ENCODE assay signal across 1 cellular context in the genomic region with DNA sequence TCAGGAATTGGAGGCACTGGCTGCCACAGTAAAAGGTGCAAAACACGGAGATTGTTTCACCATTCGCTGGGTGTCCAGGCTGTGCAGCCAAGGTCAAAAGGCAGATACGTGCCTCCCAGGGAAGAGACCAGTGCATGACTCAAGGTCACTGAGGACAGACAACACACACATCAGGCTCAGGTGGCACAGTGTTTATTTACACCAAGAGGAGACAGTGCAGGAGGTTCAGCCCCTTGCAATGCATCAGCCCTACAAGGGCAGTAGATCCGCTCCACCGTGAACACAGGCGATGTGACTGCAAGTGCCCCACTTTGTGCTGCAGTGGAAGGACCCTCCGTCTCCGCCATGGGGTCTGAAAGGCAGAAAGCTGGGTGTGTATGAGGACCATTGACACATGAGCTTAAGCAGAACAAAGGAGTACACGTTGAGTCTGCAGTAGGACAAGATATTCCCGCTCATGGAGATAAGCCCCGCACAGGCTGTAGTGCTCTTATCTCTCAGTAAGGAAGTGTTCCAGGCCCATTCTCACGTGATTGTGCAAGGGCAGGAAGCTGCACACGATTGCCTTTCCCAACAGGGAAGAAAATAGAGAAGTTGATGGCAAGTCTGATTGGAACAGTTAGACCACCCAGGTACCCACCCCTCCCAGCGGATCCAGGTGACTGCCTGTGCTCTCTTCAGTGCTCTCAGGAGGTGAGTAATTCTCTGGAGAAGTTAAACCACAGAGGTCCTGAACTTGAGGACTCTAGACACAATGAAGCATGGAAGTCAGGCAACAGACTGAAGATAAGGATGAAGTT.
TF ChIP-seq lines count a peak whose summit lies in the region.

No MANE protein-coding gene starts in this region.

TF ChIP-seq in K562, 482 proteins besides CTCF, POLR2A, EP300 and RAD21 (continued from another document and continues in another):
- TF ChIP-seq, protein P1, sequence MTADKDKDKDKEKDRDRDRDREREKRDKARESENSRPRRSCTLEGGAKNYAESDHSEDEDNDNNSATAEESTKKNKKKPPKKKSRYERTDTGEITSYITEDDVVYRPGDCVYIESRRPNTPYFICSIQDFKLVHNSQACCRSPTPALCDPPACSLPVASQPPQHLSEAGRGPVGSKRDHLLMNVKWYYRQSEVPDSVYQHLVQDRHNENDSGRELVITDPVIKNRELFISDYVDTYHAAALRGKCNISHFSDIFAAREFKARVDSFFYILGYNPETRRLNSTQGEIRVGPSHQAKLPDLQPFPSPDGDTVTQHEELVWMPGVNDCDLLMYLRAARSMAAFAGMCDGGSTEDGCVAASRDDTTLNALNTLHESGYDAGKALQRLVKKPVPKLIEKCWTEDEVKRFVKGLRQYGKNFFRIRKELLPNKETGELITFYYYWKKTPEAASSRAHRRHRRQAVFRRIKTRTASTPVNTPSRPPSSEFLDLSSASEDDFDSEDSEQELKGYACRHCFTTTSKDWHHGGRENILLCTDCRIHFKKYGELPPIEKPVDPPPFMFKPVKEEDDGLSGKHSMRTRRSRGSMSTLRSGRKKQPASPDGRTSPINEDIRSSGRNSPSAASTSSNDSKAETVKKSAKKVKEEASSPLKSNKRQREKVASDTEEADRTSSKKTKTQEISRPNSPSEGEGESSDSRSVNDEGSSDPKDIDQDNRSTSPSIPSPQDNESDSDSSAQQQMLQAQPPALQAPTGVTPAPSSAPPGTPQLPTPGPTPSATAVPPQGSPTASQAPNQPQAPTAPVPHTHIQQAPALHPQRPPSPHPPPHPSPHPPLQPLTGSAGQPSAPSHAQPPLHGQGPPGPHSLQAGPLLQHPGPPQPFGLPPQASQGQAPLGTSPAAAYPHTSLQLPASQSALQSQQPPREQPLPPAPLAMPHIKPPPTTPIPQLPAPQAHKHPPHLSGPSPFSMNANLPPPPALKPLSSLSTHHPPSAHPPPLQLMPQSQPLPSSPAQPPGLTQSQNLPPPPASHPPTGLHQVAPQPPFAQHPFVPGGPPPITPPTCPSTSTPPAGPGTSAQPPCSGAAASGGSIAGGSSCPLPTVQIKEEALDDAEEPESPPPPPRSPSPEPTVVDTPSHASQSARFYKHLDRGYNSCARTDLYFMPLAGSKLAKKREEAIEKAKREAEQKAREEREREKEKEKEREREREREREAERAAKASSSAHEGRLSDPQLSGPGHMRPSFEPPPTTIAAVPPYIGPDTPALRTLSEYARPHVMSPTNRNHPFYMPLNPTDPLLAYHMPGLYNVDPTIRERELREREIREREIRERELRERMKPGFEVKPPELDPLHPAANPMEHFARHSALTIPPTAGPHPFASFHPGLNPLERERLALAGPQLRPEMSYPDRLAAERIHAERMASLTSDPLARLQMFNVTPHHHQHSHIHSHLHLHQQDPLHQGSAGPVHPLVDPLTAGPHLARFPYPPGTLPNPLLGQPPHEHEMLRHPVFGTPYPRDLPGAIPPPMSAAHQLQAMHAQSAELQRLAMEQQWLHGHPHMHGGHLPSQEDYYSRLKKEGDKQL (CRISPR knock-in tag; IDR thresholded peaks at IDR 0.05; ENCODE audit: borderline replicate concordance): peak; percentile 38; the same call in 1 of the 2 replicates
- peak in 1 of 2 experiments; percentile 37; a peak in 1 of 3 replicates for TF ChIP-seq CBX3 (IDR thresholded peaks at IDR 0.05; ENCODE audit: borderline replicate concordance in 1 of 2, low read length in 2 of 2)
- no peak for TF ChIP-seq TEAD2 (tag; IDR thresholded peaks at IDR 0.05)
- TF ChIP-seq ZFX (CRISPR knock-in tag; IDR thresholded peaks at IDR 0.05): peak; percentile 45; the same call in 1 of the 2 replicates
- TF ChIP-seq TFE3 (CRISPR knock-in tag; IDR thresholded peaks at IDR 0.05): peak; percentile 80
- peak; percentile 88 for TF ChIP-seq CBFA2T3 (IDR thresholded peaks at IDR 0.05)
- no peak for TF ChIP-seq RBM39 (optimal IDR thresholded peaks at IDR 0.05; ENCODE audit: low read depth, low read length)
- peak; percentile 87 for TF ChIP-seq MTA1 (IDR thresholded peaks at IDR 0.05; ENCODE audit: borderline replicate concordance)
- TF ChIP-seq HIVEP1 (CRISPR knock-in tag; IDR thresholded peaks at IDR 0.05): peak; percentile 29; the same call in 1 of the 2 replicates
- peak; percentile 71 for TF ChIP-seq FOSL1 (tag; conservative IDR thresholded peaks at IDR 0.05)
- peak; percentile 83; the same call in 1 of the 2 replicates for TF ChIP-seq LEF1 (IDR thresholded peaks at IDR 0.05)
- TF ChIP-seq TEAD4 (IDR thresholded peaks at IDR 0.05; ENCODE audit: low read length): peak; percentile 87
- TF ChIP-seq TEAD4 (CRISPR knock-in tag; IDR thresholded peaks at IDR 0.05; ENCODE audit: borderline replicate concordance): no peak
- 0 out of 2 replicates have a peak, but pooled peaks have one; percentile 12 for TF ChIP-seq RREB1 (CRISPR knock-in tag; IDR thresholded peaks at IDR 0.05)
- peak; percentile 81; the same call in 1 of the 2 replicates for TF ChIP-seq SMARCA4 (IDR thresholded peaks at IDR 0.05)
- peak in 1 of 2 experiments; percentile 71; a peak in 1 of 4 replicates for TF ChIP-seq HDAC1 (IDR thresholded peaks at IDR 0.05)
- TF ChIP-seq HES1 (IDR thresholded peaks at IDR 0.05; ENCODE audit: low read depth): peak; percentile 97
- no peak for TF ChIP-seq MYBL2 (IDR thresholded peaks at IDR 0.05; ENCODE audit: low read depth)
- TF ChIP-seq MYBL2 (CRISPR knock-in tag; IDR thresholded peaks at IDR 0.05; ENCODE audit: borderline replicate concordance): 0 out of 2 replicates have a peak, but pooled peaks have one; percentile 45
- TF ChIP-seq STAT5A (IDR thresholded peaks at IDR 0.05; ENCODE audit: borderline replicate concordance, low read length): peak; percentile 48; the same call in 1 of the 2 replicates
- TF ChIP-seq ARID2 (IDR thresholded peaks at IDR 0.05): no peak
- TF ChIP-seq TAL1 (IDR thresholded peaks at IDR 0.05): peak; percentile 69
- TF ChIP-seq POLR3G (IDR thresholded peaks at IDR 0.05; ENCODE audit: extremely low read depth, insufficient read length, insufficient replicate concordance): no peak
- peak in 1 of 2 experiments; percentile 85; a peak in 3 of 4 replicates for TF ChIP-seq ETV6 (IDR thresholded peaks at IDR 0.05; ENCODE audit: borderline replicate concordance in 1 of 2, low read depth in 2 of 2, low read length in 1 of 2)
- no peak for TF ChIP-seq ETV6 (CRISPR knock-in tag; IDR thresholded peaks at IDR 0.05; ENCODE audit: borderline replicate concordance)
- TF ChIP-seq ETV5 (CRISPR knock-in tag; IDR thresholded peaks at IDR 0.05; ENCODE audit: low read depth): peak; percentile 87
- TF ChIP-seq, protein P2, sequence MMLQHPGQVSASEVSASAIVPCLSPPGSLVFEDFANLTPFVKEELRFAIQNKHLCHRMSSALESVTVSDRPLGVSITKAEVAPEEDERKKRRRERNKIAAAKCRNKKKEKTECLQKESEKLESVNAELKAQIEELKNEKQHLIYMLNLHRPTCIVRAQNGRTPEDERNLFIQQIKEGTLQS (IDR thresholded peaks at IDR 0.05): peak; percentile 45; the same call in 1 of the 2 replicates
- TF ChIP-seq, protein P2 (CRISPR knock-in tag; conservative IDR thresholded peaks at IDR 0.05): no peak
- TF ChIP-seq HEY1 (CRISPR knock-in tag; IDR thresholded peaks at IDR 0.05; ENCODE audit: borderline replicate concordance): 0 out of 2 replicates have a peak, but pooled peaks have one; percentile 67
- no peak for TF ChIP-seq RFX1 (IDR thresholded peaks at IDR 0.05)
- 0 out of 2 replicates have a peak, but pooled peaks have one; percentile 31 for TF ChIP-seq PML (IDR thresholded peaks at IDR 0.05; ENCODE audit: low read length)
- no peak for TF ChIP-seq JUNB (CRISPR knock-in tag; conservative IDR thresholded peaks at IDR 0.05)
- TF ChIP-seq, protein P3, sequence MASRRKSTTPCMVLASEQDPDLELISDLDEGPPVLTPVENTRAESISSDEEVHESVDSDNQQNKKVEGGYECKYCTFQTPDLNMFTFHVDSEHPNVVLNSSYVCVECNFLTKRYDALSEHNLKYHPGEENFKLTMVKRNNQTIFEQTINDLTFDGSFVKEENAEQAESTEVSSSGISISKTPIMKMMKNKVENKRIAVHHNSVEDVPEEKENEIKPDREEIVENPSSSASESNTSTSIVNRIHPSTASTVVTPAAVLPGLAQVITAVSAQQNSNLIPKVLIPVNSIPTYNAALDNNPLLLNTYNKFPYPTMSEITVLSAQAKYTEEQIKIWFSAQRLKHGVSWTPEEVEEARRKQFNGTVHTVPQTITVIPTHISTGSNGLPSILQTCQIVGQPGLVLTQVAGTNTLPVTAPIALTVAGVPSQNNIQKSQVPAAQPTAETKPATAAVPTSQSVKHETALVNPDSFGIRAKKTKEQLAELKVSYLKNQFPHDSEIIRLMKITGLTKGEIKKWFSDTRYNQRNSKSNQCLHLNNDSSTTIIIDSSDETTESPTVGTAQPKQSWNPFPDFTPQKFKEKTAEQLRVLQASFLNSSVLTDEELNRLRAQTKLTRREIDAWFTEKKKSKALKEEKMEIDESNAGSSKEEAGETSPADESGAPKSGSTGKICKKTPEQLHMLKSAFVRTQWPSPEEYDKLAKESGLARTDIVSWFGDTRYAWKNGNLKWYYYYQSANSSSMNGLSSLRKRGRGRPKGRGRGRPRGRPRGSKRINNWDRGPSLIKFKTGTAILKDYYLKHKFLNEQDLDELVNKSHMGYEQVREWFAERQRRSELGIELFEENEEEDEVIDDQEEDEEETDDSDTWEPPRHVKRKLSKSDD (conservative IDR thresholded peaks at IDR 0.05; ENCODE audit: low read length): no peak
- 0 out of 2 replicates have a peak, but pooled peaks have one; percentile 33 for TF ChIP-seq ZNF175 (CRISPR knock-in tag; IDR thresholded peaks at IDR 0.05; ENCODE audit: low read depth)
- TF ChIP-seq JUND (IDR thresholded peaks at IDR 0.05; ENCODE audit: borderline replicate concordance, low read depth, low read length): peak; percentile 53
- TF ChIP-seq JUND (tag; IDR thresholded peaks at IDR 0.05; ENCODE audit: borderline replicate concordance, low read depth, low read length): peak; percentile 74; the same call in 2 of the 3 replicates
- TF ChIP-seq MNT (conservative IDR thresholded peaks at IDR 0.05): peak in 1 of 2 experiments; percentile 53; a peak in 2 of 4 replicates
